In genomic region chr18:49023938-49024341, GRCh38 we compare ENCODE assay signal across 18 cellular contexts.
DNase-seq lines count a peak whose midpoint lies in the region; ATAC-seq and TF ChIP-seq lines count a peak whose summit lies in the region.
"Had no signal": no experiment of that assay in that cellular context is flagged by ENCODE, and none has a peak within 500 bp of the region (broad histone marks: within the 10 kb centered on the region; RNA-seq: fewer than 3 reads in every experiment).

No MANE protein-coding gene starts in this region.

- H3K79me2 ChIP-seq in hepatocyte (peaks cover 15% of the 10 kb centered on the region), PC-3 (ENCODE audit: low read length) (no peaks in the 10 kb centered on the region)

- no peaks in the 10 kb centered on the region for H4K20me1 ChIP-seq in hepatocyte (ENCODE audit: insufficient read depth, poor library complexity, severe bottlenecking)
- H4K20me1 ChIP-seq in PC-3 (ENCODE audit: low read length) = no peaks in the 10 kb centered on the region

- H3K9me3 ChIP-seq in hepatocyte (ENCODE audit: low read depth) (no peaks in the 10 kb centered on the region), PC-3 (ENCODE audit: low read length) (no peaks in the 10 kb centered on the region)
- H3K9me3 ChIP-seq: esophagus muscularis mucosa, pancreas, sigmoid colon, SJSA1, upper lobe of left lung had no signal

- no peak overlapping the region for H3K27ac ChIP-seq in hepatocyte
- no peak overlapping the region for H3K27ac ChIP-seq in PC-3 (ENCODE audit: low read length)
- H3K27ac ChIP-seq: 22Rv1, esophagus muscularis mucosa, pancreas, sigmoid colon, SJSA1, upper lobe of left lung had no signal

- H3K4me3 ChIP-seq in hepatocyte = no peak overlapping the region
- no peak overlapping the region for H3K4me3 ChIP-seq in PC-3 (ENCODE audit: low read length)
- H3K4me3 ChIP-seq: esophagus muscularis mucosa, pancreas, sigmoid colon, SJSA1, upper lobe of left lung had no signal

- no peak overlapping the region for H3K9ac ChIP-seq in PC-3 (ENCODE audit: low read length)

- peaks cover 11% of the 10 kb centered on the region for H3K4me1 ChIP-seq in hepatocyte (ENCODE audit: insufficient read depth)
- peaks cover 6% of the 10 kb centered on the region; the same call in 1 of the 2 replicates for H3K4me1 ChIP-seq in PC-3 (ENCODE audit: insufficient read depth, low read length)
- H3K4me1 ChIP-seq: esophagus muscularis mucosa, pancreas, sigmoid colon had no signal

- H2AFZ ChIP-seq in hepatocyte = no peak overlapping the region
- no peak overlapping the region for H2AFZ ChIP-seq in PC-3 (ENCODE audit: low read length)

- H3K9me2 ChIP-seq in hepatocyte (replicated peaks; ENCODE audit: insufficient read depth) = no peaks in the 10 kb centered on the region
- H3K9me2 ChIP-seq in PC-3 (replicated peaks; ENCODE audit: low read length) = no peaks in the 10 kb centered on the region

- H3K4me2 ChIP-seq in hepatocyte (no peak overlapping the region), PC-3 (ENCODE audit: low read length) (no peak overlapping the region)

- no peaks in the 10 kb centered on the region for H3F3A ChIP-seq in PC-3 (ENCODE audit: low read length, unreplicated experiment)

- peak; percentile 27 for DNase-seq in activated CD4-positive, CD25-positive, alpha-beta regulatory T cell treated with anti-CD3 and anti-CD28 coated beads, Interleukin-2, amount 50 U/mL, for 72 hours
- DNase-seq in NAMALWA (ENCODE audit: low spot score) (peak; percentile 29), hepatocyte (ENCODE audit: low spot score) (peak; percentile 5), medulla oblongata (ENCODE audit: extremely low spot score) (no peak), PC-3 (no peak), NCI-H345 treated with DMSO at 0.1 percent for 48 hours (lab: John Stamatoyannopoulos, UW; ENCODE audit: unreplicated experiment) (no peak)
- DNase-seq in stimulated activated CD8-positive, alpha-beta memory T cell treated with anti-CD3 and anti-CD28 coated beads, Interleukin-4, amount 100 ng/mL, for 48 hours = peak; percentile 20
- DNase-seq: activated CD4-positive, CD25-positive, alpha-beta regulatory T cell; activated gamma-delta T cell; NCI-H1417 treated with DMSO at 0.1 percent for 48 hours; stimulated activated naive CD8-positive, alpha-beta T cell treated with anti-CD3 and anti-CD28 coated beads, Interleukin-15, amount 100 ng/mL, for 72 hours; upper lobe of left lung had no signal

- no peak for ATAC-seq in activated CD4-positive, CD25-positive, alpha-beta regulatory T cell treated with anti-CD3 and anti-CD28 coated beads, Interleukin-2, amount 50 U/mL, for 24 hours
- ATAC-seq in PC-3 = no peak
- ATAC-seq: pancreas; stimulated activated naive CD8-positive, alpha-beta T cell treated with anti-CD3 and anti-CD28 coated beads, Interleukin-15, amount 100 ng/mL, for 72 hours had no signal

- 92% methylated on average over 9 of the region's 9 CpGs for whole genome bisulfite sequencing in hepatocyte (ENCODE audit: low lambda C conversion rate, missing lambda C conversion rate)

- no peaks in the 10 kb centered on the region for H3K27me3 ChIP-seq in hepatocyte
- H3K27me3 ChIP-seq in PC-3 (ENCODE audit: low read length) = no peaks in the 10 kb centered on the region
- H3K27me3 ChIP-seq: pancreas, sigmoid colon, SJSA1, upper lobe of left lung had no signal

- no TSS peak for BruUV-seq in PC-3 (replicated peaks; lab: Mats Ljungman, UMichigan)

- intact Hi-C loops in PC-3 (cut with micrococcal nuclease) = no loop called here

- CTCF ChIA-PET in PC-3 (lab: Charles Lee) = no interaction called here

- no peaks in the 10 kb centered on the region for H3K36me3 ChIP-seq in hepatocyte (replicated peaks; ENCODE audit: insufficient read depth, low read depth)
- no peaks in the 10 kb centered on the region for H3K36me3 ChIP-seq in PC-3 (ENCODE audit: low read depth, low read length)
- H3K36me3 ChIP-seq: esophagus muscularis mucosa, pancreas, sigmoid colon, SJSA1, upper lobe of left lung had no signal

- TF ChIP-seq CTCF in hepatocyte (IDR thresholded peaks at IDR 0.05; ENCODE audit: poor library complexity) = no peak
- no peak for TF ChIP-seq CTCF in PC-3 (conservative IDR thresholded peaks at IDR 0.05; ENCODE audit: low read depth, low read length)

- POLR2A ChIA-PET in PC-3 (lab: Charles Lee; ENCODE audit: unreplicated experiment) = no interaction called here

Comparison
In these comparisons a context has a peak if more than half of its experiments do, and no peak if none do; other contexts are left out.
1. DNase-seq: peak in activated CD4-positive, CD25-positive, alpha-beta regulatory T cell treated with anti-CD3 and anti-CD28 coated beads, Interleukin-2, amount 50 U/mL, for 72 hours (single experiment), NAMALWA (single experiment), hepatocyte (single experiment) and stimulated activated CD8-positive, alpha-beta memory T cell treated with anti-CD3 and anti-CD28 coated beads, Interleukin-4, amount 100 ng/mL, for 48 hours (single experiment); none in medulla oblongata (single experiment), PC-3 (single experiment) and NCI-H345 treated with DMSO at 0.1 percent for 48 hours (single experiment).